In genomic region chr18:32093523-32093922, GRCh38 we compare ENCODE assay signal across 8 cellular contexts. TPM values are rescaled to one million over a fixed set of nuclear protein-coding genes. Genes with fewer than 3 reads are reported as not detected.
A peak's percentile ranks its signal among the peaks of the same experiment; 100 is the strongest.
DNase-seq lines count a peak whose midpoint lies in the region; ATAC-seq and TF ChIP-seq lines count a peak whose summit lies in the region.

No MANE protein-coding gene starts in this region.

- ATAC-seq in GM18502 (IDR thresholded peaks at IDR 0.05; ENCODE audit: poor library complexity, unreplicated experiment) (peak; percentile 5), T-helper 17 cell (no peak), HG03571 (IDR thresholded peaks at IDR 0.05; ENCODE audit: unreplicated experiment) (no peak), HG02588 (IDR thresholded peaks at IDR 0.05; ENCODE audit: unreplicated experiment) (no peak), HG03432 (IDR thresholded peaks at IDR 0.05; ENCODE audit: unreplicated experiment) (no peak)

- peak overlapping the region; percentile 98 for H3K4me3 Mint-ChIP-seq in T-helper 17 cell

- no peaks in the 10 kb centered on the region for H3K27me3 ChIP-seq in ACC112 (ENCODE audit: insufficient read depth, low read length)

- peaks cover 12% of the 10 kb centered on the region for H3K4me1 ChIP-seq in ACC112 (ENCODE audit: control insufficient read depth, insufficient read depth, low read length, unreplicated experiment)

- H3K36me3 Mint-ChIP-seq in T-helper 17 cell (ENCODE audit: low read depth), result peaks cover 7% of the 10 kb centered on the region

- no peaks in the 10 kb centered on the region for H3K27me3 Mint-ChIP-seq in T-helper 17 cell

- no peak overlapping the region for H2AFZ ChIP-seq in ACC112 (ENCODE audit: low read length, unreplicated experiment)

- peaks cover 7% of the 10 kb centered on the region; the same call in 1 of the 2 replicates for H3K36me3 ChIP-seq in ACC112 (ENCODE audit: insufficient read depth, low read length)

- H3K9me3 ChIP-seq in T-helper 17 cell (ENCODE audit: control insufficient read depth, low read length, poor library complexity, severe bottlenecking), result no peaks in the 10 kb centered on the region

- H3K4me3 ChIP-seq in ACC112 (ENCODE audit: low read depth, low read length) (peak overlapping the region; percentile 78), fibroblast of pulmonary artery (replicated peaks; ENCODE audit: low read depth, low read length) (peak overlapping the region; percentile 85), skeletal muscle cell (ENCODE audit: low read depth, low read length) (peak overlapping the region; percentile 78)

- peak overlapping the region; percentile 97 for H3K27ac Mint-ChIP-seq in T-helper 17 cell

- no peak for TF ChIP-seq CTCF in fibroblast of pulmonary artery (IDR thresholded peaks at IDR 0.05; ENCODE audit: low read length, missing control alignments)

- H3K27ac ChIP-seq in ACC112 (ENCODE audit: low read depth, low read length), result peak overlapping the region; percentile 81

- H3K79me2 ChIP-seq in ACC112 (ENCODE audit: control insufficient read depth, insufficient read depth, low read length, unreplicated experiment), result peaks cover 58% of the 10 kb centered on the region

- peaks cover 47% of the 10 kb centered on the region for H3K4me1 Mint-ChIP-seq in T-helper 17 cell

- DNase-seq in T-helper 17 cell, result no peak
- no peak for DNase-seq in fibroblast of pulmonary artery (ENCODE audit: low read depth)
- no peak for DNase-seq in skeletal muscle cell (ENCODE audit: low read depth)

RNA-seq across cellular contexts. Expression of gene RNF138, which starts 1.8 kb away (rescaled TPM):
- total RNA-seq in T-helper 17 cell, result 100 to 1,000 TPM in 1 of 2 donors, 10 to 100 TPM in 1; 86.8 to 104 TPM
